Comparison of ENCODE assay signal across 9 cellular contexts in genomic region chr9:120730661-120731514, GRCh38. TPM values are rescaled to one million over a fixed set of nuclear protein-coding genes. Genes with fewer than 3 reads are reported as not detected.
DNase-seq lines count a peak whose midpoint lies in the region; ATAC-seq and TF ChIP-seq lines count a peak whose summit lies in the region.
"Had no signal": no experiment of that assay in that cellular context is flagged by ENCODE, and none has a peak within 500 bp of the region (broad histone marks: within the 10 kb centered on the region; RNA-seq: fewer than 3 reads in every experiment).

No MANE protein-coding gene starts in this region.

- H3K9me3 ChIP-seq in PC-3 (ENCODE audit: low read length) (no peaks in the 10 kb centered on the region), osteoblast (ENCODE audit: low read depth, low read length) (no peaks in the 10 kb centered on the region)

- H3K27ac ChIP-seq in PC-3 (ENCODE audit: low read length), result no peak overlapping the region
- H3K27ac ChIP-seq in osteoblast (ENCODE audit: low read depth, low read length), result no peak overlapping the region

- H4K20me1 ChIP-seq in PC-3 (ENCODE audit: low read length) (no peaks in the 10 kb centered on the region), osteoblast (ENCODE audit: insufficient read depth, low read length) (no peaks in the 10 kb centered on the region)

- POLR2A ChIA-PET in PC-3 (lab: Charles Lee; ENCODE audit: unreplicated experiment), result interaction anchor here (0.7 to 0.9 kb wide), 2 partner anchors 57 to 62 kb away, joined by 4 to 12 read pairs; partner anchors contain the start of gene FBXW2

- BruUV-seq in PC-3 (replicated peaks; lab: Mats Ljungman, UMichigan), result no TSS peak

- H3K9ac ChIP-seq in PC-3 (ENCODE audit: low read length), result no peak overlapping the region

- H3F3A ChIP-seq in PC-3 (ENCODE audit: low read length, unreplicated experiment), result no peaks in the 10 kb centered on the region

- H3K4me1 ChIP-seq in PC-3 (ENCODE audit: insufficient read depth, low read length), result peaks cover 25% of the 10 kb centered on the region
- peaks cover 17% of the 10 kb centered on the region for H3K4me1 ChIP-seq in osteoblast (ENCODE audit: insufficient read depth, low read length)

- ATAC-seq in PC-3 (peak; percentile 91), HG02642 (IDR thresholded peaks at IDR 0.05; ENCODE audit: poor library complexity, unreplicated experiment) (no peak)
- ATAC-seq in stimulated activated naive CD8-positive, alpha-beta T cell treated with anti-CD3 and anti-CD28 coated beads, Interleukin-15, Interleukin-2, amounts not matched to agents 100 U/mL and 50 U/mL, for 24 hours, result no peak

- no peaks in the 10 kb centered on the region for H3K36me3 ChIP-seq in PC-3 (ENCODE audit: low read depth, low read length)
- H3K36me3 ChIP-seq in osteoblast (ENCODE audit: insufficient read depth, low read length), result no peaks in the 10 kb centered on the region

- CTCF ChIA-PET in PC-3 (lab: Charles Lee), result interaction anchor here (0.7 to 1.1 kb wide), 2 partner anchors 69 to 111 kb away, joined by 3 to 9 read pairs; no protein-coding TSS in a partner anchor

- H3K9me2 ChIP-seq in PC-3 (replicated peaks; ENCODE audit: low read length), result no peaks in the 10 kb centered on the region

- intact Hi-C loops in PC-3 (cut with micrococcal nuclease), result no loop called here

- H2AFZ ChIP-seq in PC-3 (ENCODE audit: low read length) (no peak overlapping the region), osteoblast (ENCODE audit: low read length) (no peak overlapping the region)

- no peaks in the 10 kb centered on the region for H3K79me2 ChIP-seq in PC-3 (ENCODE audit: low read length)
- H3K79me2 ChIP-seq in osteoblast (ENCODE audit: insufficient read depth, low read length), result no peaks in the 10 kb centered on the region

- DNase-seq in GM04503 (ENCODE audit: low read depth), result peak; percentile 72
- peak; percentile 95 for DNase-seq in PC-3
- peak; percentile 86 for DNase-seq in fibroblast of mammary gland (ENCODE audit: low read depth)
- peak; percentile 82 for DNase-seq in osteoblast (ENCODE audit: insufficient read length, low spot score, missing footprints)
- DNase-seq in GOT3 (lab: John Stamatoyannopoulos, UW), result no peak
- DNase-seq in stimulated activated naive CD8-positive, alpha-beta T cell treated with anti-CD3 and anti-CD28 coated beads, Interleukin-15, Interleukin-2, amounts not matched to agents 100 U/mL and 50 U/mL, for 24 hours, result no peak
- DNase-seq in GM19240 (ENCODE audit: insufficient read length, low spot score), result no peak
- DNase-seq: NCI-H1436 treated with DMSO at 0.1 percent for 48 hours had no signal

- H3K4me2 ChIP-seq in PC-3 (ENCODE audit: low read length) (peak overlapping the region; percentile 26; the same call in 1 of the 2 replicates), osteoblast (ENCODE audit: insufficient read depth, low read length) (no peak overlapping the region)

- H3K27me3 ChIP-seq in PC-3 (ENCODE audit: low read length), result no peaks in the 10 kb centered on the region
- peaks cover 6% of the 10 kb centered on the region for H3K27me3 ChIP-seq in osteoblast (ENCODE audit: insufficient read depth, low read length)

- H3K4me3 ChIP-seq in PC-3 (ENCODE audit: low read length) (no peak overlapping the region), fibroblast of mammary gland (ENCODE audit: control insufficient read depth, low read depth, low read length) (no peak overlapping the region), osteoblast (ENCODE audit: insufficient read depth, low read length) (no peak overlapping the region)

- TF ChIP-seq CTCF in PC-3 (conservative IDR thresholded peaks at IDR 0.05; ENCODE audit: low read depth, low read length) (no peak), fibroblast of mammary gland (conservative IDR thresholded peaks at IDR 0.05; ENCODE audit: control insufficient read depth, insufficient read depth, low read depth, low read length) (no peak), osteoblast (IDR thresholded peaks at IDR 0.05; ENCODE audit: extremely low read depth, low read depth, low read length) (no peak)

RNA-seq across cellular contexts. Expression of gene MEGF9, which starts 16.6 kb away (rescaled TPM):
- total RNA-seq in PC-3 (2014; rRNA removed) (2.6 and 3.1 TPM in 2 replicates), osteoblast (10.9 and 11.8 TPM in 2 replicates)

Comparison
In these comparisons a context has a peak if more than half of its experiments do, and no peak if none do; other contexts are left out.
1. DNase-seq: peak in GM04503 (single experiment), PC-3 (single experiment), fibroblast of mammary gland (single experiment) and osteoblast (single experiment); none in GOT3 (single experiment), stimulated activated naive CD8-positive, alpha-beta T cell treated with anti-CD3 and anti-CD28 coated beads, Interleukin-15, Interleukin-2, amounts not matched to agents 100 U/mL and 50 U/mL, for 24 hours (single experiment) and GM19240 (single experiment).